In genomic region chr10:97689637-97690036, GRCh38 we compare ENCODE assay signal across 1 cellular context.
TF ChIP-seq lines count a peak whose summit lies in the region.

No MANE protein-coding gene starts in this region.

TF ChIP-seq in WTC11, 78 proteins besides CTCF, POLR2A, EP300 and RAD21 (continued from another document):
- no peak for TF ChIP-seq OVOL2 (CRISPR knock-in tag; IDR thresholded peaks at IDR 0.05; ENCODE audit: borderline replicate concordance)
- TF ChIP-seq ZNF423 (CRISPR knock-in tag; IDR thresholded peaks at IDR 0.05), result no peak
- no peak for TF ChIP-seq ETV6 (CRISPR knock-in tag; IDR thresholded peaks at IDR 0.05)
- no peak for TF ChIP-seq NR1H2 (CRISPR knock-in tag; IDR thresholded peaks at IDR 0.05)
- TF ChIP-seq ZNF232 (CRISPR knock-in tag; IDR thresholded peaks at IDR 0.05), result no peak
